In genomic region chr1:228378453-228379164, GRCh38 we compare ENCODE assay signal across 8 cellular contexts. TPM values are rescaled to one million over a fixed set of nuclear protein-coding genes. Genes with fewer than 3 reads are reported as not detected.
A peak's percentile ranks its signal among the peaks of the same experiment; 100 is the strongest.
DNase-seq lines count a peak whose midpoint lies in the region; ATAC-seq and FAIRE-seq lines count a peak whose summit lies in the region.

No MANE protein-coding gene starts in this region.

- FAIRE-seq in urothelium cell line (lab: Jason Lieb, UNC): no peak

- ATAC-seq in left lobe of liver (peak; percentile 82), GM21619 (IDR thresholded peaks at IDR 0.05; ENCODE audit: unreplicated experiment) (no peak)

- DNase-seq in ELF-1 (ENCODE audit: low read depth, low spot score): peak; percentile 95
- DNase-seq in NCI-H2081 treated with DMSO at 0.1 percent for 48 hours (lab: John Stamatoyannopoulos, UW): peak; percentile 3
- DNase-seq in activated CD4-positive, alpha-beta T cell treated with anti-CD3 and anti-CD28 coated beads for 4 hours: peak; percentile 29 to 42
- DNase-seq in dedifferentiated amniotic fluid mesenchymal stem cell (ENCODE audit: extremely low spot score): peak; percentile 44
- DNase-seq in left lobe of liver (ENCODE audit: low spot score): peak; percentile 57
- peak; percentile 68 for DNase-seq in stimulated activated CD4-positive, alpha-beta T cell treated with anti-CD3 and anti-CD28 coated beads, Interleukin-1b, Interleukin-23, amount 100 ng/mL, for 48 hours
- DNase-seq in urothelium cell line (ENCODE audit: low spot score): no peak

RNA-seq across cellular contexts. Expression of gene TRIM11, which starts 28.0 kb away (rescaled TPM):
- 7.3 TPM for total RNA-seq in left lobe of liver

RNA-seq across cellular contexts. Expression of gene TRIM17, which starts 38.1 kb away (rescaled TPM):
- total RNA-seq in left lobe of liver: not detected
